ENCODE assay signal across 19 cellular contexts in the genomic region with DNA sequence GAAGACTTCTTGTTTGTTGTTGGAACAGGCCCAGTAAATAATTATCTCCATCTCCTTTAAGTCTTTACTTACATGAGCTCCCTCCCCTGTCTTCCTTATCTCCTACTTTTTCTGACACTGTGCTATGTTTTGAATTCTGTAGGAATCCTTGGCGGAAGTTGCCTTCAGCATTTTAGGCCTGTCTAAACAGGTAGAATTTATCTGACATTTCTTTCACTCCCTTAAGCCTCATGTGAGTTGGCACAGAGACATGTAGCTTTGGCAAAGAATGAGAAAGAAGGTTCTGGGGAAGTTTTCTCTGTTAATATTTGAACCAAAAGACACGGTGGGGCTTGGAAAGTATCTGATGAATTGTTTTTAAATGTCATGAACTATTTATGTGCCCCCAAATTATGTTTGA. TPM values are rescaled to one million over a fixed set of nuclear protein-coding genes. Genes with fewer than 3 reads are reported as not detected.
DNase-seq lines count a peak whose midpoint lies in the region; ATAC-seq, FAIRE-seq and TF ChIP-seq lines count a peak whose summit lies in the region.
"Had no signal": no experiment of that assay in that cellular context is flagged by ENCODE, and none has a peak within 500 bp of the region (broad histone marks: within the 10 kb centered on the region; RNA-seq: fewer than 3 reads in every experiment).

No MANE protein-coding gene starts in this region.

- H2AFZ ChIP-seq in keratinocyte (ENCODE audit: control insufficient read depth, low read length) (peak overlapping the region; percentile 66), smooth muscle cell (ENCODE audit: low read depth) (no peak overlapping the region)

- peak overlapping the region; percentile 78 for H3K27ac ChIP-seq in keratinocyte (ENCODE audit: control insufficient read depth, insufficient read depth, low read length)
- H3K27ac ChIP-seq in smooth muscle cell (ENCODE audit: low read depth) = peak overlapping the region; percentile 19
- H3K27ac ChIP-seq: gastrocnemius medialis, ovary had no signal

- no peaks in the 10 kb centered on the region for H3K27me3 ChIP-seq in keratinocyte (ENCODE audit: control insufficient read depth, extremely low read depth, insufficient read depth, low read length)
- H3K27me3 ChIP-seq in smooth muscle cell (ENCODE audit: low read depth) = no peaks in the 10 kb centered on the region
- H3K27me3 ChIP-seq: gastrocnemius medialis, ovary had no signal

- peak; percentile 87 for FAIRE-seq in keratinocyte (lab: Jason Lieb, UNC)
- no peak for FAIRE-seq in H54 (lab: Jason Lieb, UNC)
- FAIRE-seq: A204.1, G401.6, TTC549 had no signal

- H3K4me3 ChIP-seq in keratinocyte (ENCODE audit: control insufficient read depth in 2 of 3, extremely low read depth in 1 of 3, insufficient read depth in 2 of 3, low read depth in 1 of 3, low read length in 3 of 3) = peak overlapping the region in 2 of 3 experiments; percentile 11 to 31
- no peak overlapping the region for H3K4me3 ChIP-seq in smooth muscle cell
- H3K4me3 ChIP-seq: gastrocnemius medialis, ovary had no signal

- H3K79me2 ChIP-seq in keratinocyte (ENCODE audit: control insufficient read depth, insufficient read depth, low read length) (peaks cover 66% of the 10 kb centered on the region), smooth muscle cell (ENCODE audit: low read depth) (peaks cover 23% of the 10 kb centered on the region)

- H3K36me3 ChIP-seq in keratinocyte (ENCODE audit: control insufficient read depth in 2 of 2, extremely low read depth in 1 of 2, insufficient read depth in 2 of 2, low read length in 2 of 2) (no peaks in the 10 kb centered on the region), smooth muscle cell (ENCODE audit: low read depth) (no peaks in the 10 kb centered on the region)
- H3K36me3 ChIP-seq: gastrocnemius medialis, ovary had no signal

- CTCF ChIA-PET in activated CD4-positive, alpha-beta T cell treated with anti-CD3 and anti-CD28 coated beads for 36 hours (lab: Charles Lee) = interaction anchor here (0.7 to 1.6 kb wide), 2 partner anchors 10 to 75 kb away, joined by 4 to 6 read pairs; no protein-coding TSS in a partner anchor
- CTCF ChIA-PET in activated CD4-positive, alpha-beta T cell treated with anti-CD3 and anti-CD28 coated beads, Interleukin-2, amount 10 ng/mL, durations not matched to agents 7 days and 5 days (lab: Charles Lee) = no interaction called here

- no peaks in the 10 kb centered on the region for H3K9me1 ChIP-seq in keratinocyte (ENCODE audit: control insufficient read depth, extremely low read depth, insufficient read depth, low read length)

- H4K20me1 ChIP-seq in keratinocyte (ENCODE audit: control insufficient read depth, extremely low read depth, insufficient read depth, low read length) = no peaks in the 10 kb centered on the region
- H4K20me1 ChIP-seq in smooth muscle cell (ENCODE audit: low read depth) = peaks cover 17% of the 10 kb centered on the region

- no peaks in the 10 kb centered on the region for H3K27me3 Mint-ChIP-seq in activated CD4-positive, alpha-beta T cell treated with anti-CD3 and anti-CD28 coated beads for 36 hours
- no peaks in the 10 kb centered on the region for H3K27me3 Mint-ChIP-seq in activated CD4-positive, alpha-beta T cell treated with anti-CD3 and anti-CD28 coated beads, Interleukin-2, amount 10 ng/mL, durations not matched to agents 7 days and 5 days
- no peaks in the 10 kb centered on the region for H3K27me3 Mint-ChIP-seq in activated T-helper 1 cell treated with anti-CD3 and anti-CD28 coated beads, Interleukin-12 subunit alpha, Interleukin-12 subunit beta, Interleukin-2, Interleukin-4 antibody, amounts not matched to agents 30 ng/mL and 10 ng/mL and 1 ng/mL, durations not matched to agents 14 hours and 24 hours and 36 hours (ENCODE audit: insufficient read depth)

- H3K4me2 ChIP-seq in keratinocyte (ENCODE audit: control insufficient read depth, extremely low read depth, insufficient read depth, low read depth, low read length) (peak overlapping the region; percentile 75), smooth muscle cell (no peak overlapping the region)

- TF ChIP-seq CTCF in keratinocyte (optimal IDR thresholded peaks at IDR 0.05 in 1 of 3, IDR thresholded peaks at IDR 0.05 in 1 of 3, conservative IDR thresholded peaks at IDR 0.05 in 1 of 3; ENCODE audit: extremely low read depth in 1 of 3, insufficient read depth in 2 of 3, low read length in 3 of 3) (no peak), smooth muscle cell (IDR thresholded peaks at IDR 0.05; ENCODE audit: borderline replicate concordance, insufficient read depth, poor library complexity, severe bottlenecking) (no peak)

- H3K9ac ChIP-seq in keratinocyte (ENCODE audit: control insufficient read depth, extremely low read depth, insufficient read depth, low read length) (peak overlapping the region; percentile 44), smooth muscle cell (ENCODE audit: low read depth) (no peak overlapping the region)

- peak overlapping the region; percentile 58 for H3K27ac Mint-ChIP-seq in activated CD4-positive, alpha-beta T cell treated with anti-CD3 and anti-CD28 coated beads for 36 hours
- no peak overlapping the region for H3K27ac Mint-ChIP-seq in activated CD4-positive, alpha-beta T cell treated with anti-CD3 and anti-CD28 coated beads, Interleukin-2, amount 10 ng/mL, durations not matched to agents 7 days and 5 days
- H3K27ac Mint-ChIP-seq in activated T-helper 1 cell treated with anti-CD3 and anti-CD28 coated beads, Interleukin-12 subunit alpha, Interleukin-12 subunit beta, Interleukin-2, Interleukin-4 antibody, amounts not matched to agents 30 ng/mL and 10 ng/mL and 1 ng/mL, durations not matched to agents 14 hours and 24 hours and 36 hours = peak overlapping the region; percentile 49

- DNase-seq in activated CD4-positive, alpha-beta T cell treated with anti-CD3 and anti-CD28 coated beads for 36 hours = no peak
- no peak for DNase-seq in activated CD4-positive, alpha-beta T cell treated with anti-CD3 and anti-CD28 coated beads, Interleukin-2, amount 10 ng/mL, durations not matched to agents 7 days and 5 days
- DNase-seq in activated T-helper 1 cell treated with anti-CD3 and anti-CD28 coated beads, Interleukin-12 subunit alpha, Interleukin-12 subunit beta, Interleukin-2, Interleukin-4 antibody, amounts not matched to agents 30 ng/mL and 10 ng/mL and 1 ng/mL, durations not matched to agents 14 hours and 24 hours and 36 hours (ENCODE audit: low spot score) = no peak
- DNase-seq in keratinocyte (ENCODE audit: low read depth, low spot score) = peak; percentile 57
- no peak for DNase-seq in smooth muscle cell (lab: John Stamatoyannopoulos, UW; ENCODE audit: unreplicated experiment)
- DNase-seq in H54 (ENCODE audit: insufficient read length, low spot score) = no peak
- DNase-seq in cortex of kidney (lab: John Stamatoyannopoulos, UW) = no peak
- no peak for DNase-seq in stimulated activated CD4-positive, alpha-beta T cell treated with anti-CD3 and anti-CD28 coated beads, Interleukin-1b, Interleukin-23, amount 100 ng/mL, for 48 hours
- DNase-seq: activated naive CD4-positive, alpha-beta T cell treated with Interleukin-2 at 50 U/mL for 16 hours; effector memory CD4-positive, alpha-beta T cell; gastrocnemius medialis; KBM-7; NCI-H1092 treated with DMSO at 0.1 percent for 48 hours; NCI-H2171; ovary had no signal

- POLR2A ChIA-PET in activated CD4-positive, alpha-beta T cell treated with anti-CD3 and anti-CD28 coated beads for 36 hours (lab: Charles Lee) = no interaction called here
- POLR2A ChIA-PET in activated CD4-positive, alpha-beta T cell treated with anti-CD3 and anti-CD28 coated beads, Interleukin-2, amount 10 ng/mL, durations not matched to agents 7 days and 5 days (lab: Charles Lee) = no interaction called here

- H3K36me3 Mint-ChIP-seq in activated CD4-positive, alpha-beta T cell treated with anti-CD3 and anti-CD28 coated beads for 36 hours (ENCODE audit: low read depth) = peaks cover 12% of the 10 kb centered on the region
- peaks cover 10% of the 10 kb centered on the region for H3K36me3 Mint-ChIP-seq in activated CD4-positive, alpha-beta T cell treated with anti-CD3 and anti-CD28 coated beads, Interleukin-2, amount 10 ng/mL, durations not matched to agents 7 days and 5 days (ENCODE audit: low read depth)
- peaks cover 48% of the 10 kb centered on the region for H3K36me3 Mint-ChIP-seq in activated T-helper 1 cell treated with anti-CD3 and anti-CD28 coated beads, Interleukin-12 subunit alpha, Interleukin-12 subunit beta, Interleukin-2, Interleukin-4 antibody, amounts not matched to agents 30 ng/mL and 10 ng/mL and 1 ng/mL, durations not matched to agents 14 hours and 24 hours and 36 hours (ENCODE audit: low read depth)
- H3K36me3 Mint-ChIP-seq: brain had no signal

- no peaks in the 10 kb centered on the region for H3K9me3 Mint-ChIP-seq in activated CD4-positive, alpha-beta T cell treated with anti-CD3 and anti-CD28 coated beads for 36 hours (ENCODE audit: low read depth)
- no peaks in the 10 kb centered on the region for H3K9me3 Mint-ChIP-seq in activated CD4-positive, alpha-beta T cell treated with anti-CD3 and anti-CD28 coated beads, Interleukin-2, amount 10 ng/mL, durations not matched to agents 7 days and 5 days
- no peaks in the 10 kb centered on the region for H3K9me3 Mint-ChIP-seq in activated T-helper 1 cell treated with anti-CD3 and anti-CD28 coated beads, Interleukin-12 subunit alpha, Interleukin-12 subunit beta, Interleukin-2, Interleukin-4 antibody, amounts not matched to agents 30 ng/mL and 10 ng/mL and 1 ng/mL, durations not matched to agents 14 hours and 24 hours and 36 hours

- H3K4me1 Mint-ChIP-seq in activated CD4-positive, alpha-beta T cell treated with anti-CD3 and anti-CD28 coated beads for 36 hours = peaks cover 44% of the 10 kb centered on the region
- peaks cover 54% of the 10 kb centered on the region for H3K4me1 Mint-ChIP-seq in activated CD4-positive, alpha-beta T cell treated with anti-CD3 and anti-CD28 coated beads, Interleukin-2, amount 10 ng/mL, durations not matched to agents 7 days and 5 days
- peaks cover 78% of the 10 kb centered on the region for H3K4me1 Mint-ChIP-seq in activated T-helper 1 cell treated with anti-CD3 and anti-CD28 coated beads, Interleukin-12 subunit alpha, Interleukin-12 subunit beta, Interleukin-2, Interleukin-4 antibody, amounts not matched to agents 30 ng/mL and 10 ng/mL and 1 ng/mL, durations not matched to agents 14 hours and 24 hours and 36 hours (ENCODE audit: low read depth)
- H3K4me1 Mint-ChIP-seq: brain had no signal

- no peak overlapping the region for H3K4me3 Mint-ChIP-seq in activated CD4-positive, alpha-beta T cell treated with anti-CD3 and anti-CD28 coated beads for 36 hours
- H3K4me3 Mint-ChIP-seq in activated CD4-positive, alpha-beta T cell treated with anti-CD3 and anti-CD28 coated beads, Interleukin-2, amount 10 ng/mL, durations not matched to agents 7 days and 5 days = no peak overlapping the region
- H3K4me3 Mint-ChIP-seq in activated T-helper 1 cell treated with anti-CD3 and anti-CD28 coated beads, Interleukin-12 subunit alpha, Interleukin-12 subunit beta, Interleukin-2, Interleukin-4 antibody, amounts not matched to agents 30 ng/mL and 10 ng/mL and 1 ng/mL, durations not matched to agents 14 hours and 24 hours and 36 hours = peak overlapping the region; percentile 41

- no peak for TF ChIP-seq POLR2A in H54 (IDR thresholded peaks at IDR 0.05; ENCODE audit: low read depth, low read length)

- peaks cover 7% of the 10 kb centered on the region for H3F3A ChIP-seq in smooth muscle cell (ENCODE audit: low read depth)

- peaks cover 2% of the 10 kb centered on the region for H3K9me3 ChIP-seq in keratinocyte (ENCODE audit: control insufficient read depth, low read depth, low read length)
- no peaks in the 10 kb centered on the region for H3K9me3 ChIP-seq in smooth muscle cell (replicated peaks; ENCODE audit: low read depth)
- H3K9me3 ChIP-seq: gastrocnemius medialis, ovary had no signal

- WGBS in smooth muscle cell (ENCODE audit: low lambda C conversion rate) = 71% methylated on average over 2 of the region's 2 CpGs

- intact Hi-C loops in activated CD4-positive, alpha-beta T cell treated with anti-CD3 and anti-CD28 coated beads for 36 hours (cut with DNase I, micrococcal nuclease) = no loop called here
- intact Hi-C loops in activated T-helper 1 cell treated with anti-CD3 and anti-CD28 coated beads, Interleukin-12 subunit alpha, Interleukin-12 subunit beta, Interleukin-2, Interleukin-4 antibody, amounts not matched to agents 30 ng/mL and 10 ng/mL and 1 ng/mL, durations not matched to agents 14 hours and 24 hours and 36 hours (cut with micrococcal nuclease) = no loop called here

- ATAC-seq in activated CD4-positive, alpha-beta T cell treated with anti-CD3 and anti-CD28 coated beads for 36 hours = no peak
- ATAC-seq: gastrocnemius medialis had no signal

- dilution Hi-C loops in keratinocyte (cut with MboI; ENCODE audit: extremely low pct_ligation_motif_present, low sequenced_read_pairs) = no loop called here

- H3K4me1 ChIP-seq in keratinocyte (ENCODE audit: control insufficient read depth, extremely low read depth, insufficient read depth, low read length) (peaks cover 52% of the 10 kb centered on the region), smooth muscle cell (ENCODE audit: low read depth) (no peaks in the 10 kb centered on the region)
- H3K4me1 ChIP-seq: gastrocnemius medialis had no signal

RNA-seq across cellular contexts. Expression of gene MCTP2, which starts 8.1 kb away (rescaled TPM):
- total RNA-seq in activated CD4-positive, alpha-beta T cell treated with anti-CD3 and anti-CD28 coated beads for 36 hours = 10 to 100 TPM; 25.2 to 27.8 TPM
- total RNA-seq in activated CD4-positive, alpha-beta T cell treated with anti-CD3 and anti-CD28 coated beads, Interleukin-2, amount 10 ng/mL, durations not matched to agents 7 days and 5 days = 10 to 100 TPM; 17.0 to 17.2 TPM
- 93.2 and 96.0 TPM in 2 replicates for total RNA-seq in activated T-helper 1 cell treated with anti-CD3 and anti-CD28 coated beads, Interleukin-12 subunit alpha, Interleukin-12 subunit beta, Interleukin-2, Interleukin-4 antibody, amounts not matched to agents 30 ng/mL and 10 ng/mL and 1 ng/mL, durations not matched to agents 14 hours and 24 hours and 36 hours
- polyA plus RNA-seq in keratinocyte (21.2 to 22.4 TPM (median 22.0 TPM) in 3 replicates), smooth muscle cell (9.9 and 12.1 TPM in 2 replicates)
- polyA plus RNA-seq in keratinocyte (2011; ENCODE audit: low read depth) = 6.9 TPM
- 12.4 and 15.5 TPM in 2 replicates for polyA plus RNA-seq in keratinocyte (2011; cell fraction: cytosol; rRNA removed)
- polyA plus RNA-seq in keratinocyte (2011; cell fraction: nucleus; rRNA removed) = 46.6 and 49.7 TPM in 2 replicates
- 6.9 and 8.9 TPM in 2 replicates for polyA plus RNA-seq in keratinocyte (2012; ENCODE audit: low replicate concordance)
- 27.5 to 59.2 TPM (median 50.0 TPM) in 3 replicates for polyA minus RNA-seq in keratinocyte
- 22.1 TPM for polyA minus RNA-seq in keratinocyte (2011; cell fraction: cytosol; rRNA and poly(A)+ RNA removed)
- 39.6 and 63.1 TPM in 2 replicates for polyA minus RNA-seq in keratinocyte (2011; cell fraction: nucleus; rRNA and poly(A)+ RNA removed)
- total RNA-seq in smooth muscle cell = 32.1 and 59.8 TPM in 2 replicates
